In genomic region chr22:29457730-29458129, GRCh38 we compare ENCODE assay signal across 1 cellular context.
TF ChIP-seq lines count a peak whose summit lies in the region.

No MANE protein-coding gene starts in this region.

TF ChIP-seq in HepG2, 621 proteins besides CTCF, POLR2A, EP300 and RAD21:
- TF ChIP-seq TBL1XR1 (IDR thresholded peaks at IDR 0.05; ENCODE audit: borderline replicate concordance, low read length, partially characterized antibody) (no peak), THAP11 (CRISPR knock-in tag; IDR thresholded peaks at IDR 0.05) (peak; percentile 97), ARID4A (CRISPR knock-in tag; IDR thresholded peaks at IDR 0.05; ENCODE audit: borderline replicate concordance) (no peak), SPEN (CRISPR knock-in tag; IDR thresholded peaks at IDR 0.05; ENCODE audit: low read depth) (no peak), MBNL3 (CRISPR knock-in tag; conservative IDR thresholded peaks at IDR 0.05) (no peak), RBM22 (optimal IDR thresholded peaks at IDR 0.05; ENCODE audit: low read length) (no peak), ZNF567 (CRISPR knock-in tag; IDR thresholded peaks at IDR 0.05; ENCODE audit: borderline replicate concordance) (no peak), NFYC (CRISPR knock-in tag; IDR thresholded peaks at IDR 0.05) (peak; percentile 79), MAFK (conservative IDR thresholded peaks at IDR 0.05 in 1 of 2, IDR thresholded peaks at IDR 0.05 in 1 of 2; ENCODE audit: low read length in 2 of 2) (no peak), ZNF564 (CRISPR knock-in tag; IDR thresholded peaks at IDR 0.05) (no peak), ZNF224 (CRISPR knock-in tag; IDR thresholded peaks at IDR 0.05) (0 out of 2 replicates have a peak, but pooled peaks have one; percentile 33), ZNF598 (CRISPR knock-in tag; IDR thresholded peaks at IDR 0.05; ENCODE audit: borderline replicate concordance) (no peak), ELF1 (CRISPR knock-in tag; IDR thresholded peaks at IDR 0.05) (no peak), BCL3 (CRISPR knock-in tag; IDR thresholded peaks at IDR 0.05) (no peak), PREB (CRISPR knock-in tag; IDR thresholded peaks at IDR 0.05) (no peak), REXO4 (CRISPR knock-in tag; IDR thresholded peaks at IDR 0.05; ENCODE audit: borderline replicate concordance) (no peak), HCFC1 (IDR thresholded peaks at IDR 0.05; ENCODE audit: low read depth, low read length) (peak; percentile 69), SMYD3 (CRISPR knock-in tag; IDR thresholded peaks at IDR 0.05) (no peak), SUZ12 (IDR thresholded peaks at IDR 0.05; ENCODE audit: low read depth, low read length) (peak; percentile 32; the same call in 1 of the 2 replicates), ZNF143 (CRISPR knock-in tag; IDR thresholded peaks at IDR 0.05) (peak; percentile 88), KDM4B (CRISPR knock-in tag; IDR thresholded peaks at IDR 0.05) (no peak), NFYB (CRISPR knock-in tag; IDR thresholded peaks at IDR 0.05) (peak; percentile 69), ZSCAN12 (CRISPR knock-in tag; IDR thresholded peaks at IDR 0.05) (no peak), ZNF512 (CRISPR knock-in tag; IDR thresholded peaks at IDR 0.05) (no peak), GLMP (CRISPR knock-in tag; IDR thresholded peaks at IDR 0.05; ENCODE audit: borderline replicate concordance) (no peak), ZNF207 (IDR thresholded peaks at IDR 0.05; ENCODE audit: borderline replicate concordance) (no peak), ZSCAN29 (CRISPR knock-in tag; conservative IDR thresholded peaks at IDR 0.05) (no peak), ZFX (CRISPR knock-in tag; IDR thresholded peaks at IDR 0.05; ENCODE audit: low read depth) (no peak), SALL1 (CRISPR knock-in tag; IDR thresholded peaks at IDR 0.05) (no peak), ZKSCAN5 (CRISPR knock-in tag; IDR thresholded peaks at IDR 0.05) (no peak), ZBTB33 (CRISPR knock-in tag; IDR thresholded peaks at IDR 0.05) (no peak), DMTF1 (CRISPR knock-in tag; IDR thresholded peaks at IDR 0.05) (no peak), GABPA (IDR thresholded peaks at IDR 0.05; ENCODE audit: low read depth, low read length) (no peak), GABPA (CRISPR knock-in tag; IDR thresholded peaks at IDR 0.05; ENCODE audit: low read depth) (peak; percentile 43; the same call in 1 of the 2 replicates)
